Comparison of ENCODE assay signal across 8 cellular contexts in the genomic region with DNA sequence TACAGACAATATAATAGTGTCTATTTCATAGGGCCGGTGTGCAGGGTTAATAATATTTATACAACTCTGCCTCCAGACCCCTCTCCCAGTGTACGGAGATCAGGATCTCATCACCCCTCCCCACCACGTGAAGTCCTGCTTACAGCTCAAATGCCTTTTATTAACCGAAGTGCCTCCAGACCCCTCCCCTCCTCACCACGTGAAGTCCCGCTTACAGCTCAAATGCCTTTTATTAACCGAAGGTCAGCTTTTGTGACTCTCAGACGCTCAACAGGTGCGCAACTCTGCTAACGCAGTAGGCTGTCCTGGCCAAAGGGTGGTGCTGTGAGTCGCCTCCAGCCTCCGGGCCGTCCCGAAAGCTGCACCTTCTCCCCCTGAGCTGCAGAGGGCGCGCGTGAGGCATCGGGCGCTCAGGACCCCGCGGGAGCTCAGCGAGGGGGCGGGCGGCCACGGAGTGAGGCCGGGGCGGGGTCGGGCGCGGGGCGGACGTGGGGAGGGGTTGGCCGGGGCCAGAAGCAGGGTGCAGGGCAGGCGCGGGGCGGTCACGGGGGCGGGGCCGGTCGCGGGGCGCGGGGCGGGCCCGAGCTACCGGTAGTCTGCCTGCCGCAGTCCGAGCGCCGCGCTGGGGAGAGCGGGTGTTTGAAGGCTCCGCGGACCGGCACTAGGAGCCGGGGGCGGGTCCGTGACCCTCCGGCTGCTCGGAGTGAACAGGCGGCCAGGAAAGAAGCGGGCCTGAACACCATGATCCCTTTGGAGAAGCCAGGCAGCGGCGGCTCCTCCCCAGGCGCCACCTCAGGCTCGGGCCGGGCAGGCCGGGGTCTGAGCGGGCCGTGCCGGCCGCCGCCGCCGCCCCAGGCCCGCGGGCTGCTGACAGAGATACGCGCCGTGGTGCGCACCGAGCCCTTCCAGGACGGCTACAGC. TPM values are rescaled to one million over a fixed set of nuclear protein-coding genes. Genes with fewer than 3 reads are reported as not detected.
DNase-seq lines count a peak whose midpoint lies in the region; ATAC-seq and TF ChIP-seq lines count a peak whose summit lies in the region.

A gene (plus strand): TSS at position 606 of the 921 bp plus-strand sequence. CDS start 136 bp downstream, at position 742.

- ATAC-seq in HG02884 (IDR thresholded peaks at IDR 0.05; ENCODE audit: unreplicated experiment), result peak; percentile 69

- TF ChIP-seq POLR2A in GM15510 (IDR thresholded peaks at IDR 0.05; ENCODE audit: borderline replicate concordance, extremely low read depth, insufficient read length), result peak; percentile 94

- DNase-seq in NCI-H146 treated with DMSO at 0.1 percent for 48 hours (lab: John Stamatoyannopoulos, UW; ENCODE audit: unreplicated experiment) (peak; percentile 89), T-helper 2 cell (peak; percentile 90 to 93 (median 91)), anterior cingulate cortex (lab: John Stamatoyannopoulos, UW) (peak; percentile 45 to 96 (median 87)), hepatic stellate cell (ENCODE audit: low spot score) (peak; percentile 84), renal cortical epithelial cell (ENCODE audit: low read depth) (peak; percentile 71), OCI-M2 (lab: John Stamatoyannopoulos, UW; ENCODE audit: unreplicated experiment) (no peak)

RNA-seq across cellular contexts. Expression of the gene that starts here (rescaled TPM):
- 97.4 and 111 TPM in 2 replicates for total RNA-seq in renal cortical epithelial cell
